ENCODE assay signal across 5 cellular contexts in genomic region chr13:54484166-54484565, GRCh38.
"Had no signal": no experiment of that assay in that cellular context is flagged by ENCODE, and none has a peak within 500 bp of the region (broad histone marks: within the 10 kb centered on the region; RNA-seq: fewer than 3 reads in every experiment).

No MANE protein-coding gene starts in this region.

- H3K4me3 ChIP-seq: K562 had no signal

- DNase-seq: IMR-90 had no signal

- FAIRE-seq: HepG2, HTR-8/SVneo, K562 had no signal

- H3K27ac ChIP-seq: HL-60 had no signal
